Comparison of ENCODE assay signal across 9 cellular contexts in genomic region chr6:33770833-33771341, GRCh38. TPM values are rescaled to one million over a fixed set of nuclear protein-coding genes. Genes with fewer than 3 reads are reported as not detected.
DNase-seq lines count a peak whose midpoint lies in the region; ATAC-seq, FAIRE-seq and TF ChIP-seq lines count a peak whose summit lies in the region.
"Had no signal": no experiment of that assay in that cellular context is flagged by ENCODE, and none has a peak within 500 bp of the region (broad histone marks: within the 10 kb centered on the region; RNA-seq: fewer than 3 reads in every experiment).

No MANE protein-coding gene starts in this region.

- ATAC-seq in K562 (no peak), HG03025 (IDR thresholded peaks at IDR 0.05; ENCODE audit: low FRiP score, unreplicated experiment) (no peak), GM21619 (IDR thresholded peaks at IDR 0.05; ENCODE audit: unreplicated experiment) (no peak)

- no peak for TF ChIP-seq EP300 in K562 (IDR thresholded peaks at IDR 0.05; ENCODE audit: low read length)

- TF ChIP-seq CTCF in HFF-Myc (IDR thresholded peaks at IDR 0.05; ENCODE audit: low read depth, low read length, missing control alignments) = no peak
- no peak for TF ChIP-seq CTCF in K562 (IDR thresholded peaks at IDR 0.05 in 2 of 3, conservative IDR thresholded peaks at IDR 0.05 in 1 of 3; ENCODE audit: insufficient read depth in 2 of 3, low read depth in 1 of 3, low read length in 3 of 3)
- no peak for TF ChIP-seq CTCF in kidney (IDR thresholded peaks at IDR 0.05; ENCODE audit: borderline replicate concordance, extremely low read depth, insufficient read depth)
- no peak for TF ChIP-seq CTCF in spleen (IDR thresholded peaks at IDR 0.05 in 8 of 11, conservative IDR thresholded peaks at IDR 0.05 in 3 of 11)

- peaks cover 35% of the 10 kb centered on the region for H4K20me1 ChIP-seq in K562 (replicated peaks; ENCODE audit: control insufficient read depth, insufficient read depth, low read length)

- H3K9ac ChIP-seq in K562 (ENCODE audit: insufficient read depth in 1 of 2, low read depth in 2 of 2, low read length in 2 of 2) = peak overlapping the region in 1 of 2 experiments; percentile 69; a peak in 1 of 4 replicates
- peak overlapping the region in 1 of 2 donors; percentile 58 for H3K9ac ChIP-seq in kidney (ENCODE audit: low read length in 2 of 2)

- intact Hi-C loops in K562 (cut with micrococcal nuclease) = loop anchor here (1.0 to 5.0 kb wide), 3 partner anchors 71 to 386 kb away; no protein-coding TSS in a partner anchor
- intact Hi-C loops in kidney (cut with DNase I) = no loop called here
- intact Hi-C loops in spleen (cut with DNase I; ENCODE audit: low total_unique reads) = loop anchor here (5.0 kb wide), 1 partner anchor 381 kb away; no protein-coding TSS in a partner anchor

- H3K9me1 ChIP-seq in K562 (ENCODE audit: control insufficient read depth, insufficient read depth, low read length) = no peaks in the 10 kb centered on the region

- CTCF ChIA-PET in K562 (lab: Yijun Ruan, JAX; ENCODE audit: low intra/inter-chr PET ratio) = interaction anchor here (0.7 to 2.2 kb wide), 3 partner anchors 257 to 416 kb away, joined by 3 to 16 read pairs (median 10); no protein-coding TSS in a partner anchor

- H3K4me3 ChIP-seq in HFF-Myc (replicated peaks; ENCODE audit: low read depth, low read length) = no peak overlapping the region
- H3K4me3 ChIP-seq in K562 = no peak overlapping the region
- H3K4me3 ChIP-seq in kidney (ENCODE audit: low read length in 2 of 2) = no peak overlapping the region
- H3K4me3 ChIP-seq in spleen = no peak overlapping the region

- no peak overlapping the region for H2AFZ ChIP-seq in K562 (ENCODE audit: low read depth, low read length)

- no peak overlapping the region for H3K4me2 ChIP-seq in K562 (ENCODE audit: insufficient read depth, low read length)

- WGBS in K562 (ENCODE audit: insufficient coverage, low coverage, missing lambda C conversion rate) = 32% methylated on average over 7 of the region's 7 CpGs
- WGBS in spleen, 5 donors = 36 to 67% (median 44%) methylated on average over 7 of the region's 7 CpGs

- H3K9me3 ChIP-seq in K562 (replicated peaks; ENCODE audit: control insufficient read depth, insufficient read depth, low read depth, low read length) (no peaks in the 10 kb centered on the region), kidney (ENCODE audit: control insufficient read depth in 1 of 2, low read length in 2 of 2) (no peaks in the 10 kb centered on the region), spleen (no peaks in the 10 kb centered on the region)

- peaks cover 30% of the 10 kb centered on the region; the same call in 2 of the 3 replicates for H3K36me3 ChIP-seq in K562 (ENCODE audit: control insufficient read depth, insufficient read depth, low read length)
- peaks cover 20 to 33% of the 10 kb centered on the region in 2 donors for H3K36me3 ChIP-seq in kidney (ENCODE audit: control insufficient read depth in 1 of 2, insufficient read depth in 2 of 2, low read length in 2 of 2)
- peaks cover 3 to 44% (median 39%) of the 10 kb centered on the region in 6 donors for H3K36me3 ChIP-seq in spleen

- DNase-seq in HFF-Myc (ENCODE audit: extremely low read depth, low read depth) (peak; percentile 69), K562 (ENCODE audit: extremely low read depth in 1 of 4, low spot score in 3 of 4) (no peak), kidney (no peak), spleen (no peak), HCEC 1CT (no peak)
- no peak for DNase-seq in central memory CD4-positive, alpha-beta T cell

- H3K4me1 ChIP-seq in K562 (replicated peaks in 1 of 2; ENCODE audit: control insufficient read depth in 2 of 2, insufficient read depth in 2 of 2, low read length in 2 of 2) (peaks cover 3 to 15% of the 10 kb centered on the region in 2 experiments; a peak in 3 of 5 replicates), kidney (ENCODE audit: control insufficient read depth in 1 of 2, insufficient read depth in 1 of 2, low read depth in 1 of 2, low read length in 2 of 2) (peaks cover 8 to 11% of the 10 kb centered on the region in 2 donors), spleen (peaks cover 3 to 47% (median 24%) of the 10 kb centered on the region in 6 donors)

- peaks cover 15 to 40% of the 10 kb centered on the region in 2 experiments; a peak in 4 of 5 replicates for H3K27me3 ChIP-seq in K562 (ENCODE audit: control insufficient read depth in 2 of 2, insufficient read depth in 2 of 2, low read length in 2 of 2)
- peaks cover 0 to 27% (median 0%) of the 10 kb centered on the region in 7 donors for H3K27me3 ChIP-seq in spleen (replicated peaks in 1 of 7)

- in situ Hi-C loops in K562 (cut with MboI) = loop anchor here (5.0 kb wide), 1 partner anchor 261 kb away; no protein-coding TSS in a partner anchor

- POLR2A ChIA-PET in K562 (lab: Yijun Ruan, JAX) = interaction anchor here (0.6 to 4.8 kb wide), 8 partner anchors 11 to 337 kb away, joined by 3 to 36 read pairs (median 4); no protein-coding TSS in a partner anchor

- no peak for TF ChIP-seq RAD21 in K562 (CRISPR knock-in tag; conservative IDR thresholded peaks at IDR 0.05 in 1 of 2, IDR thresholded peaks at IDR 0.05 in 1 of 2)

- FAIRE-seq in K562 (lab: Jason Lieb, UNC) (no peak), kidney (lab: Jason Lieb, UNC) (no peak)
- FAIRE-seq: colon had no signal

- H3K79me2 ChIP-seq in K562 (ENCODE audit: control insufficient read depth, insufficient read depth, low read length) = no peaks in the 10 kb centered on the region

- TF ChIP-seq POLR2A in K562 (conservative IDR thresholded peaks at IDR 0.05) = peak; percentile 51; the same call in 1 of the 2 replicates
- peak in 1 of 3 donors; percentile 10 for TF ChIP-seq POLR2A in spleen (IDR thresholded peaks at IDR 0.05)

- BruUV-seq in K562 (replicated peaks; lab: Mats Ljungman, UMichigan) = no TSS peak

- H3K27ac ChIP-seq in K562 (ENCODE audit: extremely low read depth, low read depth, low read length) = no peak overlapping the region
- peak overlapping the region; percentile 11 to 72 for H3K27ac ChIP-seq in kidney (ENCODE audit: low read depth in 2 of 2, low read length in 2 of 2)
- peak overlapping the region in 7 of 8 donors; percentile 61 to 71 (median 64) for H3K27ac ChIP-seq in spleen

RNA-seq across cellular contexts. Expression of gene LEMD2, which starts 18.0 kb away (rescaled TPM):
- 110 and 155 TPM in 2 replicates for total RNA-seq in K562 (2011; cell fraction: chromatin; rRNA removed; ENCODE audit: low replicate concordance)
- 95.4 and 123 TPM in 2 replicates for total RNA-seq in K562 (2011; cell fraction: nucleolus; rRNA removed)
- 110 and 121 TPM in 2 replicates for total RNA-seq in K562 (2011; cell fraction: nucleoplasm; rRNA removed)
- 30.8 and 42.0 TPM in 2 replicates for total RNA-seq in K562 (2014; rRNA removed)
- total RNA-seq in K562 (2014; rRNA removed; fragmentation: Illumina TruSeq; extraction: Trizol) = 24.3 and 28.2 TPM in 2 replicates
- 36.4 and 44.5 TPM in 2 replicates for total RNA-seq in K562 (2015; rRNA removed; fragmentation: Illumina TruSeq; extraction: Trizol)
- total RNA-seq in K562 (2021) = 36.4 and 42.6 TPM in 2 replicates
- 46.3 and 50.4 TPM in 2 replicates for polyA plus RNA-seq in K562 (2011; rRNA removed)
- polyA plus RNA-seq in K562 (2011; cell fraction: cytosol; rRNA removed) = 30.6 and 34.6 TPM in 2 replicates
- polyA plus RNA-seq in K562 (2011; cell fraction: nucleus; rRNA removed) = 121 and 133 TPM in 2 replicates
- polyA plus RNA-seq in K562 (2012) = 30.2 and 57.3 TPM in 2 replicates
- 26.4 and 26.7 TPM in 2 replicates for polyA plus RNA-seq in K562 (2014; fragmentation: Illumina TruSeq; extraction: Trizol)
- polyA plus RNA-seq in K562 (2014; fragmentation: Nextera tagmentation; extraction: Ambion mirVana) = under 1 TPM; 0.32 to 0.37 TPM
- 34.3 and 41.4 TPM in 2 replicates for polyA plus RNA-seq in K562 (2014; rRNA removed)
- polyA minus RNA-seq in K562 (2011; rRNA and poly(A)+ RNA removed) = 32.2 and 37.5 TPM in 2 replicates
- polyA minus RNA-seq in K562 (2011; cell fraction: cytosol; rRNA and poly(A)+ RNA removed) = 16.3 and 23.9 TPM in 2 replicates
- 53.7 and 96.3 TPM in 2 replicates for polyA minus RNA-seq in K562 (2011; cell fraction: nucleus; rRNA and poly(A)+ RNA removed)
- total RNA-seq in kidney = 57.1 TPM
- polyA plus RNA-seq in kidney (ENCODE audit: insufficient read depth, low read depth, low replicate concordance) = 36.4 TPM
- 10 to 100 TPM; 59.3 to 97.6 (median 71.6) TPM for total RNA-seq in spleen
- polyA plus RNA-seq in spleen = 10 to 100 TPM; 38.6 to 60.8 (median 50.6) TPM

RNA-seq across cellular contexts. Expression of gene IP6K3, which starts 24.2 kb away (rescaled TPM):
- not detected in 2 replicates for total RNA-seq in K562 (2011; cell fraction: chromatin; rRNA removed; ENCODE audit: low replicate concordance)
- total RNA-seq in K562 (2011; cell fraction: nucleolus; rRNA removed) = not detected in 2 replicates
- not detected in 2 replicates for total RNA-seq in K562 (2011; cell fraction: nucleoplasm; rRNA removed)
- total RNA-seq in K562 (2014; rRNA removed) = not detected in 2 replicates
- total RNA-seq in K562 (2014; rRNA removed; fragmentation: Illumina TruSeq; extraction: Trizol) = not detected in 2 replicates
- not detected in 2 replicates for total RNA-seq in K562 (2015; rRNA removed; fragmentation: Illumina TruSeq; extraction: Trizol)
- not detected in 2 replicates for total RNA-seq in K562 (2021)
- polyA plus RNA-seq in K562 (2011; rRNA removed) = not detected in 2 replicates
- not detected in 2 replicates for polyA plus RNA-seq in K562 (2011; cell fraction: cytosol; rRNA removed)
- polyA plus RNA-seq in K562 (2011; cell fraction: nucleus; rRNA removed) = not detected in 2 replicates
- polyA plus RNA-seq in K562 (2012) = not detected in 2 replicates
- polyA plus RNA-seq in K562 (2014; fragmentation: Illumina TruSeq; extraction: Trizol) = not detected in 2 replicates
- not detected for polyA plus RNA-seq in K562 (2014; fragmentation: Nextera tagmentation; extraction: Ambion mirVana)
- polyA plus RNA-seq in K562 (2014; rRNA removed) = not detected in 2 replicates
- polyA minus RNA-seq in K562 (2011; rRNA and poly(A)+ RNA removed) = not detected in 2 replicates
- polyA minus RNA-seq in K562 (2011; cell fraction: cytosol; rRNA and poly(A)+ RNA removed) = not detected in 2 replicates
- not detected in 2 replicates for polyA minus RNA-seq in K562 (2011; cell fraction: nucleus; rRNA and poly(A)+ RNA removed)
- total RNA-seq in kidney = 0.47 TPM
- 4.0 TPM for polyA plus RNA-seq in kidney (ENCODE audit: insufficient read depth, low read depth, low replicate concordance)
- total RNA-seq in spleen = 1 to 10 TPM in 6 of 7 donors, under 1 TPM in 1; 0.70 to 5.8 (median 2.7) TPM
- under 1 TPM; 0.30 to 0.64 (median 0.36) TPM for polyA plus RNA-seq in spleen

RNA-seq across cellular contexts. Expression of gene MLN, which starts 32.9 kb away (rescaled TPM):
- not detected in 2 replicates for total RNA-seq in K562 (2011; cell fraction: chromatin; rRNA removed; ENCODE audit: low replicate concordance)
- not detected in 2 replicates for total RNA-seq in K562 (2011; cell fraction: nucleolus; rRNA removed)
- total RNA-seq in K562 (2011; cell fraction: nucleoplasm; rRNA removed) = not detected in 2 replicates
- total RNA-seq in K562 (2014; rRNA removed) = not detected in 2 replicates
- not detected in 2 replicates for total RNA-seq in K562 (2014; rRNA removed; fragmentation: Illumina TruSeq; extraction: Trizol)
- not detected in 2 replicates for total RNA-seq in K562 (2015; rRNA removed; fragmentation: Illumina TruSeq; extraction: Trizol)
- total RNA-seq in K562 (2021) = not detected in 2 replicates
- polyA plus RNA-seq in K562 (2011; rRNA removed) = not detected in 2 replicates
- polyA plus RNA-seq in K562 (2011; cell fraction: cytosol; rRNA removed) = not detected in 2 replicates
- not detected in 2 replicates for polyA plus RNA-seq in K562 (2011; cell fraction: nucleus; rRNA removed)
- polyA plus RNA-seq in K562 (2012) = not detected in 2 replicates
- polyA plus RNA-seq in K562 (2014; fragmentation: Illumina TruSeq; extraction: Trizol) = not detected in 2 replicates
- not detected for polyA plus RNA-seq in K562 (2014; fragmentation: Nextera tagmentation; extraction: Ambion mirVana)
- polyA plus RNA-seq in K562 (2014; rRNA removed) = not detected in 2 replicates
- not detected in 2 replicates for polyA minus RNA-seq in K562 (2011; rRNA and poly(A)+ RNA removed)
- not detected in 2 replicates for polyA minus RNA-seq in K562 (2011; cell fraction: cytosol; rRNA and poly(A)+ RNA removed)
- not detected in 2 replicates for polyA minus RNA-seq in K562 (2011; cell fraction: nucleus; rRNA and poly(A)+ RNA removed)
- total RNA-seq in kidney = not detected
- not detected for polyA plus RNA-seq in kidney (ENCODE audit: insufficient read depth, low read depth, low replicate concordance)
- total RNA-seq in spleen = not detected
- polyA plus RNA-seq in spleen = not detected

RNA-seq across cellular contexts. Expression of gene UQCC2, which starts 59.4 kb away (rescaled TPM):
- total RNA-seq in K562 (2011; cell fraction: chromatin; rRNA removed; ENCODE audit: low replicate concordance) = 19.9 and 36.1 TPM in 2 replicates
- total RNA-seq in K562 (2011; cell fraction: nucleolus; rRNA removed) = 29.5 and 31.9 TPM in 2 replicates
- total RNA-seq in K562 (2011; cell fraction: nucleoplasm; rRNA removed) = 27.8 and 33.5 TPM in 2 replicates
- total RNA-seq in K562 (2014; rRNA removed) (63.3 and 92.9 TPM in 2 replicates), K562 (2014; rRNA removed; fragmentation: Illumina TruSeq; extraction: Trizol) (140 and 158 TPM in 2 replicates), K562 (2015; rRNA removed; fragmentation: Illumina TruSeq; extraction: Trizol) (113 and 133 TPM in 2 replicates), K562 (2021) (161 and 179 TPM in 2 replicates), kidney (39.6 TPM), spleen (10 to 100 TPM in 6 of 7 donors, 1 to 10 TPM in 1; 8.7 to 34.8 (median 22.4) TPM)
- polyA plus RNA-seq in K562 (2011; rRNA removed) (128 and 161 TPM in 2 replicates), K562 (2014; fragmentation: Illumina TruSeq; extraction: Trizol) (110 and 119 TPM in 2 replicates), K562 (2014; fragmentation: Nextera tagmentation; extraction: Ambion mirVana) (100 to 1,000 TPM; 832 to 927 TPM), K562 (2014; rRNA removed) (58.5 and 98.3 TPM in 2 replicates), kidney (ENCODE audit: insufficient read depth, low read depth, low replicate concordance) (189 TPM), spleen (10 to 100 TPM; 58.7 to 77.0 (median 66.4) TPM)
- polyA plus RNA-seq in K562 (2011; cell fraction: cytosol; rRNA removed) = 49.2 and 81.5 TPM in 2 replicates
- polyA plus RNA-seq in K562 (2011; cell fraction: nucleus; rRNA removed) = 67.5 and 72.8 TPM in 2 replicates
- 166 and 322 TPM in 2 replicates for polyA plus RNA-seq in K562 (2012)
- 17.7 and 23.0 TPM in 2 replicates for polyA minus RNA-seq in K562 (2011; rRNA and poly(A)+ RNA removed)
- polyA minus RNA-seq in K562 (2011; cell fraction: cytosol; rRNA and poly(A)+ RNA removed) = 19.1 and 24.0 TPM in 2 replicates
- polyA minus RNA-seq in K562 (2011; cell fraction: nucleus; rRNA and poly(A)+ RNA removed) = 17.8 and 17.9 TPM in 2 replicates
